Comparison of ENCODE assay signal across 15 cellular contexts in the genomic region with DNA sequence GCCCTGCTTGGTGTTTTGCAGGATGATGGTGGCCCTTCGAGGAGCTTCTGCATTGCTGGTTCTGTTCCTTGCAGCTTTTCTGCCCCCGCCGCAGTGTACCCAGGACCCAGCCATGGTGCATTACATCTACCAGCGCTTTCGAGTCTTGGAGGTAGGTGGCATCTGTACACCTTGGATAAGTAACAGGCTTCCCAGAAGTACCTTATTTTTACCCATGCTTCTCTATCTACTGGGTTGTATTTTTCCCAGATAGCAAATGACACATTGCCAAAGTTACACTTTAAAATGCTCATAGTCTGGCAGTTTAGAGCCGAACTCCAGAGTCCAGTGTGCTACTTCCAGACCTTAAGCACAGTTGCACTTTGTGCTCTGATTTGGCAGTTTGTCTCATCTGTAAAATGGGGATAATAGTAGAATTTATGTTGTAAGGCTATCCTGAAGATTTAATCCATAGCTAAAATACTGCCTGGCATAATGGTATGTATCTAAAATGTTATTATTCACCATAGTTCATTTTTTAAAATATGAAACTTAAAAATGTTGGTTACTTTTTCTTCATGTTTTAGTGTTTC. TPM values are rescaled to one million over a fixed set of nuclear protein-coding genes. Genes with fewer than 3 reads are reported as not detected.
DNase-seq lines count a peak whose midpoint lies in the region; ATAC-seq and TF ChIP-seq lines count a peak whose summit lies in the region.
"Had no signal": no experiment of that assay in that cellular context is flagged by ENCODE, and none has a peak within 500 bp of the region (broad histone marks: within the 10 kb centered on the region; RNA-seq: fewer than 3 reads in every experiment).

No MANE protein-coding gene starts in this region.

- H3K4me3 ChIP-seq in AG09309 (ENCODE audit: control insufficient read depth, low read depth, low read length) = peak overlapping the region; percentile 5
- peak overlapping the region; percentile 40 to 51 (median 46) for H3K4me3 ChIP-seq in esophagus muscularis mucosa
- peak overlapping the region; percentile 53 for H3K4me3 ChIP-seq in lower lobe of right lung
- peak overlapping the region; percentile 20 to 43 (median 32) for H3K4me3 ChIP-seq in stomach
- H3K4me3 ChIP-seq: MG63 had no signal

- DNase-seq in AG09309 (ENCODE audit: low read depth) (no peak), esophagus muscularis mucosa (ENCODE audit: extremely low spot score) (no peak), lower lobe of right lung (no peak), stomach (no peak), NCI-H187 treated with DMSO at 0.1 percent for 48 hours (lab: John Stamatoyannopoulos, UW) (no peak), cerebellar cortex (ENCODE audit: low spot score) (no peak), NCI-H1105 treated with DMSO at 0.1 percent for 48 hours (lab: John Stamatoyannopoulos, UW) (no peak), OCI-M1 (lab: John Stamatoyannopoulos, UW) (no peak)
- DNase-seq: ACHN; activated CD4-positive, alpha-beta T cell treated with anti-CD3 and anti-CD28 coated beads for 48 hours; activated naive CD8-positive, alpha-beta T cell treated with anti-CD3 and anti-CD28 coated beads for 36 hours; MG63; NCI-H774; T-helper 17 cell had no signal

- H3K9me3 ChIP-seq in esophagus muscularis mucosa (no peaks in the 10 kb centered on the region), lower lobe of right lung (no peaks in the 10 kb centered on the region), stomach (no peaks in the 10 kb centered on the region)
- H3K9me3 ChIP-seq: MG63, neutrophil had no signal

- intact Hi-C loops in esophagus muscularis mucosa (cut with DNase I) (no loop called here), lower lobe of right lung (cut with DNase I) (no loop called here), stomach (cut with DNase I; ENCODE audit: low total_unique reads) (no loop called here)

- H3K27me3 ChIP-seq in esophagus muscularis mucosa = no peaks in the 10 kb centered on the region
- no peaks in the 10 kb centered on the region for H3K27me3 ChIP-seq in lower lobe of right lung (ENCODE audit: low read depth)
- no peaks in the 10 kb centered on the region for H3K27me3 ChIP-seq in stomach
- H3K27me3 ChIP-seq: MG63, neutrophil had no signal

- no peak for TF ChIP-seq CTCF in AG09309 (IDR thresholded peaks at IDR 0.05; ENCODE audit: control insufficient read depth, insufficient read depth, low read depth, low read length, missing control alignments)
- TF ChIP-seq CTCF in esophagus muscularis mucosa (IDR thresholded peaks at IDR 0.05) = no peak
- no peak for TF ChIP-seq CTCF in lower lobe of right lung (IDR thresholded peaks at IDR 0.05)
- no peak for TF ChIP-seq CTCF in stomach (IDR thresholded peaks at IDR 0.05)

- no peak for TF ChIP-seq POLR2A in esophagus muscularis mucosa (IDR thresholded peaks at IDR 0.05; ENCODE audit: low read depth)
- TF ChIP-seq POLR2A in stomach (IDR thresholded peaks at IDR 0.05) = no peak

- H3K27ac ChIP-seq in esophagus muscularis mucosa (replicated peaks in 1 of 4) (peak overlapping the region; percentile 24 to 66 (median 50)), lower lobe of right lung (peak overlapping the region; percentile 60), stomach (peak overlapping the region in 3 of 5 donors; percentile 43 to 68 (median 52))
- H3K27ac ChIP-seq: neutrophil had no signal

- H3K36me3 ChIP-seq in esophagus muscularis mucosa (peaks cover 0 to 7% (median 0%) of the 10 kb centered on the region in 4 donors), lower lobe of right lung (no peaks in the 10 kb centered on the region), stomach (no peaks in the 10 kb centered on the region)
- H3K36me3 ChIP-seq: MG63, neutrophil had no signal

- TF ChIP-seq EP300 in esophagus muscularis mucosa (IDR thresholded peaks at IDR 0.05) = no peak
- TF ChIP-seq EP300 in stomach (IDR thresholded peaks at IDR 0.05) = no peak

- peaks cover 0 to 7% (median 2%) of the 10 kb centered on the region in 4 donors for H3K4me1 ChIP-seq in esophagus muscularis mucosa
- peaks cover 5% of the 10 kb centered on the region for H3K4me1 ChIP-seq in lower lobe of right lung
- H3K4me1 ChIP-seq in stomach = no peaks in the 10 kb centered on the region

- ATAC-seq in lower lobe of right lung = no peak
- ATAC-seq: T-helper 17 cell had no signal

- 54% methylated on average over 6 of the region's 6 CpGs for WGBS in esophagus muscularis mucosa
- 53 to 69% (median 61%) methylated on average over 6 of the region's 6 CpGs for WGBS in stomach, 5 donors

RNA-seq across cellular contexts. Expression of a gene that starts 0.6 kb away (rescaled TPM):
- 10 to 100 TPM in 1 of 4 donors, 1 to 10 TPM in 3; 5.6 to 10.8 (median 7.7) TPM for total RNA-seq in esophagus muscularis mucosa
- total RNA-seq in lower lobe of right lung = 23.2 TPM
- 10 to 100 TPM in 2 of 5 donors, not detected in 3; 11.4 to 14.9 TPM for total RNA-seq in stomach
- polyA plus RNA-seq in stomach = 1 to 10 TPM in 2 of 3 donors, under 1 TPM in 1; 0.90 to 2.6 (median 2.4) TPM
- total RNA-seq: activated naive CD8-positive, alpha-beta T cell treated with anti-CD3 and anti-CD28 coated beads for 36 hours; T-helper 17 cell had no signal

RNA-seq across cellular contexts. Expression of a gene that starts 27.9 kb away (rescaled TPM):
- total RNA-seq in esophagus muscularis mucosa = 10 to 100 TPM in 2 of 4 donors, 1 to 10 TPM in 2; 7.5 to 12.5 (median 10.0) TPM
- total RNA-seq in lower lobe of right lung = 24.1 TPM
- total RNA-seq in stomach = 100 to 1,000 TPM in 1 of 5 donors, 10 to 100 TPM in 4; 64.3 to 153 (median 92.2) TPM
- polyA plus RNA-seq in stomach = 10 to 100 TPM; 28.1 to 75.5 (median 28.1) TPM
